ENCODE assay signal across 8 cellular contexts in genomic region chr19:2289714-2290435, GRCh38. TPM values are rescaled to one million over a fixed set of nuclear protein-coding genes. Genes with fewer than 3 reads are reported as not detected.
DNase-seq lines count a peak whose midpoint lies in the region; ATAC-seq and TF ChIP-seq lines count a peak whose summit lies in the region.

No MANE protein-coding gene starts in this region.

- no TSS peak for BruUV-seq in PC-3 (replicated peaks; lab: Mats Ljungman, UMichigan)

- DNase-seq in NCI-H1105 treated with DMSO at 0.1 percent for 48 hours (lab: John Stamatoyannopoulos, UW) = peak; percentile 43
- no peak for DNase-seq in NCI-H1105 (lab: John Stamatoyannopoulos, UW)
- no peak for DNase-seq in PC-3
- no peak for DNase-seq in ascending aorta (ENCODE audit: low spot score in 2 of 2)
- peak; percentile 44 for DNase-seq in lung (ENCODE audit: low spot score)
- no peak for DNase-seq in GM03348 (ENCODE audit: low spot score)

- ATAC-seq in PC-3 = peak; percentile 51; the same call in 1 of the 2 replicates
- peak; percentile 39 for ATAC-seq in lung (ENCODE audit: insufficient read depth, low FRiP score)
- no peak for ATAC-seq in GM19463 (IDR thresholded peaks at IDR 0.05; ENCODE audit: unreplicated experiment)

- intact Hi-C loops in PC-3 (cut with micrococcal nuclease) (no loop called here), ascending aorta (cut with DNase I) (no loop called here)

- H3K27me3 ChIP-seq in PC-3 (ENCODE audit: low read length) (peaks cover 21% of the 10 kb centered on the region), ascending aorta (peaks cover 16% of the 10 kb centered on the region), lung (ENCODE audit: control insufficient read depth, insufficient read depth) (peaks cover 11% of the 10 kb centered on the region)

- CTCF ChIA-PET in PC-3 (lab: Charles Lee) = no interaction called here

- no peak overlapping the region for H2AFZ ChIP-seq in PC-3 (ENCODE audit: low read length)

- H3K4me1 ChIP-seq in PC-3 (ENCODE audit: insufficient read depth, low read length) (no peaks in the 10 kb centered on the region), ascending aorta (peaks cover 17 to 28% of the 10 kb centered on the region in 2 donors), lung (ENCODE audit: control insufficient read depth in 2 of 2, insufficient read depth in 2 of 2, low read length in 2 of 2) (peaks cover 0 to 25% of the 10 kb centered on the region in 2 donors), urinary bladder (ENCODE audit: insufficient read depth) (no peaks in the 10 kb centered on the region)

- H3K36me3 ChIP-seq in PC-3 (ENCODE audit: low read depth, low read length) = no peaks in the 10 kb centered on the region
- no peaks in the 10 kb centered on the region for H3K36me3 ChIP-seq in ascending aorta
- H3K36me3 ChIP-seq in lung (ENCODE audit: control insufficient read depth in 2 of 2, insufficient read depth in 2 of 2, low read length in 2 of 2) = peaks cover 0 to 1% of the 10 kb centered on the region in 2 donors
- no peaks in the 10 kb centered on the region for H3K36me3 ChIP-seq in urinary bladder (ENCODE audit: insufficient read depth)

- H3K9me3 ChIP-seq in PC-3 (ENCODE audit: low read length) = no peaks in the 10 kb centered on the region
- no peaks in the 10 kb centered on the region for H3K9me3 ChIP-seq in ascending aorta
- H3K9me3 ChIP-seq in lung (ENCODE audit: control insufficient read depth in 2 of 2, insufficient read depth in 1 of 2, low read length in 1 of 2) = peaks cover 0 to 2% of the 10 kb centered on the region in 2 donors

- POLR2A ChIA-PET in PC-3 (lab: Charles Lee; ENCODE audit: unreplicated experiment) = no interaction called here

- H3F3A ChIP-seq in PC-3 (ENCODE audit: low read length, unreplicated experiment) = no peaks in the 10 kb centered on the region

- H3K4me2 ChIP-seq in PC-3 (ENCODE audit: low read length) = peak overlapping the region; percentile 74

- WGBS in lung, 2 donors = 0 to 1% methylated on average over 65 to 74 of the region's 74 CpGs
- under 1% methylated on average over 74 of the region's 74 CpGs for WGBS in urinary bladder

- TF ChIP-seq CTCF in PC-3 (conservative IDR thresholded peaks at IDR 0.05; ENCODE audit: low read depth, low read length) (no peak), ascending aorta (IDR thresholded peaks at IDR 0.05) (no peak), lung (IDR thresholded peaks at IDR 0.05; ENCODE audit: control extremely low read depth, extremely low read depth) (no peak)

- no peaks in the 10 kb centered on the region for H4K20me1 ChIP-seq in PC-3 (ENCODE audit: low read length)

- H3K9me2 ChIP-seq in PC-3 (replicated peaks; ENCODE audit: low read length) = no peaks in the 10 kb centered on the region

- H3K9ac ChIP-seq in PC-3 (ENCODE audit: low read length) = no peak overlapping the region

- H3K79me2 ChIP-seq in PC-3 (ENCODE audit: low read length) = no peaks in the 10 kb centered on the region

- no peak overlapping the region for H3K27ac ChIP-seq in PC-3 (ENCODE audit: low read length)
- H3K27ac ChIP-seq in ascending aorta = peak overlapping the region in 1 of 2 donors; percentile 30
- peak overlapping the region in 1 of 2 donors; percentile 84 for H3K27ac ChIP-seq in lung (ENCODE audit: low read depth in 1 of 2, low read length in 1 of 2)
- H3K27ac ChIP-seq in urinary bladder (ENCODE audit: low read depth) = no peak overlapping the region

- H3K4me3 ChIP-seq in PC-3 (ENCODE audit: low read length) = peak overlapping the region; percentile 51
- H3K4me3 ChIP-seq in ascending aorta = peak overlapping the region; percentile 45 to 58
- H3K4me3 ChIP-seq in lung = peak overlapping the region; percentile 34
- peak overlapping the region; percentile 23 for H3K4me3 ChIP-seq in urinary bladder (ENCODE audit: low read depth, low read length)

RNA-seq across cellular contexts. Expression of gene PEAK3, which starts 7.9 kb away (rescaled TPM):
- not detected in 2 replicates for total RNA-seq in PC-3 (2014; rRNA removed)
- total RNA-seq in ascending aorta = 4.7 TPM
- 1 to 10 TPM in 1 of 2 donors, under 1 TPM in 1; 0.31 to 6.7 TPM for total RNA-seq in lung
- polyA plus RNA-seq in lung = 1 to 10 TPM in 1 of 2 donors, under 1 TPM in 1; 0.81 to 7.4 TPM
- not detected for total RNA-seq in urinary bladder
- polyA plus RNA-seq in urinary bladder = 0.58 TPM

RNA-seq across cellular contexts. Expression of gene LINGO3, which starts 18.1 kb away (rescaled TPM):
- total RNA-seq in PC-3 (2014; rRNA removed) = 0.58 TPM in 1 of 2 replicates, not detected in the other
- total RNA-seq in ascending aorta = not detected
- under 1 TPM in 1 of 2 donors, not detected in 1; 0.21 TPM for total RNA-seq in lung
- polyA plus RNA-seq in lung = 1 to 10 TPM in 1 of 2 donors, under 1 TPM in 1; 0.10 to 1.0 TPM
- total RNA-seq in urinary bladder = not detected
- polyA plus RNA-seq in urinary bladder = 0.08 TPM

RNA-seq across cellular contexts. Expression of gene JSRP1, which starts 33.7 kb away (rescaled TPM):
- not detected in 2 replicates for total RNA-seq in PC-3 (2014; rRNA removed)
- not detected for total RNA-seq in ascending aorta
- total RNA-seq in lung = 1 to 10 TPM in 1 of 2 donors, under 1 TPM in 1; 0.61 to 2.3 TPM
- polyA plus RNA-seq in lung = 1 to 10 TPM in 1 of 2 donors, under 1 TPM in 1; 0.69 to 1.1 TPM
- 1.6 TPM for total RNA-seq in urinary bladder
- 1.3 TPM for polyA plus RNA-seq in urinary bladder

RNA-seq across cellular contexts. Expression of gene LSM7, which starts 38.5 kb away (rescaled TPM):
- total RNA-seq in PC-3 (2014; rRNA removed) (204 and 282 TPM in 2 replicates), ascending aorta (31.4 TPM), lung (10 to 100 TPM; 54.9 to 92.1 TPM), urinary bladder (46.5 TPM)
- polyA plus RNA-seq in lung (100 to 1,000 TPM; 291 to 307 TPM), urinary bladder (189 TPM)

RNA-seq across cellular contexts. Expression of gene SPPL2B, which starts 38.6 kb away (rescaled TPM):
- 28.6 and 32.2 TPM in 2 replicates for total RNA-seq in PC-3 (2014; rRNA removed)
- 95.7 TPM for total RNA-seq in ascending aorta
- total RNA-seq in lung = 10 to 100 TPM; 42.8 to 86.1 TPM
- polyA plus RNA-seq in lung = 10 to 100 TPM; 34.4 to 54.8 TPM
- total RNA-seq in urinary bladder = 26.9 TPM
- 40.9 TPM for polyA plus RNA-seq in urinary bladder

Comparison
In these comparisons a context has a peak if more than half of its experiments do, and no peak if none do; other contexts are left out.
1. DNase-seq: peak in NCI-H1105 treated with DMSO at 0.1 percent for 48 hours (single experiment) and lung (single experiment); none in NCI-H1105 (single experiment), PC-3 (single experiment), ascending aorta (0 of 2) and GM03348 (single experiment).
2. Peak in every context shown above with its lines, with median percentiles within 50 percentile points of each other: H3K4me3 ChIP-seq.